In genomic region chr6:136682292-136682691, GRCh38 we compare ENCODE assay signal across 21 cellular contexts.
"Had no signal": no experiment of that assay in that cellular context is flagged by ENCODE, and none has a peak within 500 bp of the region (broad histone marks: within the 10 kb centered on the region; RNA-seq: fewer than 3 reads in every experiment).

No MANE protein-coding gene starts in this region.

- H3K27me3 Mint-ChIP-seq: effector memory CD8-positive, alpha-beta T cell; naive B cell; natural killer cell treated with Interleukin-12 subunit alpha and Interleukin-12 subunit beta and Interleukin-15 and Interleukin-18, amount 100 ng/mL, for 72 hours; progenitor cell of endocrine pancreas had no signal

- H3K4me3 Mint-ChIP-seq: effector memory CD8-positive, alpha-beta T cell; naive B cell; natural killer cell treated with Interleukin-12 subunit alpha and Interleukin-12 subunit beta and Interleukin-15 and Interleukin-18, amount 100 ng/mL, for 72 hours; neural crest cell; stimulated activated effector memory CD8-positive, alpha-beta T cell treated with anti-CD3 and anti-CD28 coated beads, Interleukin-12 subunit alpha, Interleukin-12 subunit beta, amount 100 ng/mL, for 72 hours had no signal

- H3K4me3 ChIP-seq: lower lobe of right lung, right atrium auricular region, smooth muscle cell, transverse colon, upper lobe of right lung, uterus had no signal

- H3K27me3 ChIP-seq: neutrophil, right atrium auricular region, transverse colon, upper lobe of right lung, uterus had no signal

- H3K79me2 ChIP-seq: parathyroid adenoma had no signal

- H3K4me2 ChIP-seq: smooth muscle cell had no signal

- H3K36me3 ChIP-seq: lower lobe of right lung, right atrium auricular region, transverse colon, upper lobe of right lung, uterus had no signal

- H3K4me1 Mint-ChIP-seq: neural crest cell had no signal

- H3K27ac ChIP-seq: lower lobe of right lung, neutrophil, parathyroid adenoma, right atrium auricular region, transverse colon, upper lobe of right lung, uterus had no signal

- H3K9ac ChIP-seq: parathyroid adenoma had no signal

- H2AFZ ChIP-seq: parathyroid adenoma had no signal

- H3K9me3 Mint-ChIP-seq: effector memory CD8-positive, alpha-beta T cell; natural killer cell treated with Interleukin-12 subunit alpha and Interleukin-12 subunit beta and Interleukin-15 and Interleukin-18, amount 100 ng/mL, for 72 hours; stimulated activated effector memory CD8-positive, alpha-beta T cell treated with anti-CD3 and anti-CD28 coated beads, Interleukin-12 subunit alpha, Interleukin-12 subunit beta, amount 100 ng/mL, for 72 hours had no signal

- DNase-seq: cortex of kidney; effector memory CD8-positive, alpha-beta T cell; head of caudate nucleus; left ventricle myocardium superior; lower lobe of right lung; naive B cell; stimulated activated CD4-positive, alpha-beta T cell treated with anti-CD3 and anti-CD28 coated beads, Interleukin-12 subunit alpha, Interleukin-12 subunit beta, amount 100 ng/mL, for 4 hours; stimulated activated CD4-positive, alpha-beta T cell treated with anti-CD3 and anti-CD28 coated beads, Interleukin-2, amount 100 ng/mL, for 24 hours; stimulated activated CD4-positive, alpha-beta T cell treated with anti-CD3 and anti-CD28 coated beads, Interleukin-4, amount 100 ng/mL, for 24 hours; stimulated activated naive CD8-positive, alpha-beta T cell treated with anti-CD3 and anti-CD28 coated beads, Interleukin-15, Interleukin-2, amounts not matched to agents 100 U/mL and 50 U/mL, for 24 hours; transverse colon; upper lobe of right lung; uterus had no signal

- H3K9me3 ChIP-seq: lower lobe of right lung, neutrophil, right atrium auricular region, transverse colon, upper lobe of right lung, uterus had no signal

- H3K27ac Mint-ChIP-seq: effector memory CD8-positive, alpha-beta T cell; naive B cell; natural killer cell treated with Interleukin-12 subunit alpha and Interleukin-12 subunit beta and Interleukin-15 and Interleukin-18, amount 100 ng/mL, for 72 hours; progenitor cell of endocrine pancreas; stimulated activated effector memory CD8-positive, alpha-beta T cell treated with anti-CD3 and anti-CD28 coated beads, Interleukin-12 subunit alpha, Interleukin-12 subunit beta, amount 100 ng/mL, for 72 hours had no signal

- H3K4me1 ChIP-seq: lower lobe of right lung, parathyroid adenoma, transverse colon, upper lobe of right lung, uterus had no signal

- ATAC-seq: effector memory CD8-positive, alpha-beta T cell; lower lobe of right lung; natural killer cell treated with Interleukin-12 subunit alpha and Interleukin-12 subunit beta and Interleukin-15 and Interleukin-18, amount 100 ng/mL, for 72 hours; stimulated activated effector memory CD8-positive, alpha-beta T cell treated with anti-CD3 and anti-CD28 coated beads, Interleukin-12 subunit alpha, Interleukin-12 subunit beta, amount 100 ng/mL, for 72 hours; stimulated activated naive CD8-positive, alpha-beta T cell treated with anti-CD3 and anti-CD28 coated beads, Interleukin-15, Interleukin-2, amounts not matched to agents 100 U/mL and 50 U/mL, for 24 hours; upper lobe of right lung had no signal
